ENCODE assay signal across 14 cellular contexts in genomic region chr10:132628966-132629900, GRCh38.
DNase-seq lines count a peak whose midpoint lies in the region; ATAC-seq and TF ChIP-seq lines count a peak whose summit lies in the region.
"Had no signal": no experiment of that assay in that cellular context is flagged by ENCODE, and none has a peak within 500 bp of the region (broad histone marks: within the 10 kb centered on the region; RNA-seq: fewer than 3 reads in every experiment).

No MANE protein-coding gene starts in this region.

- H3K4me1 Mint-ChIP-seq in T-helper 17 cell (peaks cover 43% of the 10 kb centered on the region), naive B cell (peaks cover 63 to 84% (median 74%) of the 10 kb centered on the region in 3 donors)
- peaks cover 11% of the 10 kb centered on the region for H3K4me1 Mint-ChIP-seq in activated CD8-positive, alpha-beta T cell treated with anti-CD3 and anti-CD28 coated beads, Interleukin-2, amount 10 ng/mL, durations not matched to agents 7 days and 5 days (ENCODE audit: low read depth)

- no peaks in the 10 kb centered on the region for H3K36me3 ChIP-seq in tibial artery
- H3K36me3 ChIP-seq: neutrophil had no signal

- no peak for DNase-seq in T-helper 17 cell
- peak; percentile 54 for DNase-seq in fibroblast of villous mesenchyme (ENCODE audit: low read depth)
- no peak for DNase-seq in naive B cell
- DNase-seq in tibial artery, result peak in 1 of 2 donors; percentile 64
- DNase-seq in activated CD8-positive, alpha-beta T cell treated with anti-CD3 and anti-CD28 coated beads, Interleukin-2, amount 10 ng/mL, durations not matched to agents 7 days and 5 days, result no peak
- no peak for DNase-seq in NCI-H2029 treated with DMSO at 0.1 percent for 48 hours (lab: John Stamatoyannopoulos, UW)
- no peak for DNase-seq in HuH-7.5 (ENCODE audit: low spot score)
- DNase-seq: activated CD4-positive, alpha-beta T cell treated with anti-CD3 and anti-CD28 coated beads, Interleukin-2, amount 50 U/mL, for 48 hours; activated naive CD4-positive, alpha-beta T cell; foreskin keratinocyte; H7; NCI-H1092; PC-9 had no signal

- no peaks in the 10 kb centered on the region for H3K27me3 ChIP-seq in tibial artery
- H3K27me3 ChIP-seq: foreskin keratinocyte, neutrophil had no signal

- H3K36me3 Mint-ChIP-seq in T-helper 17 cell (ENCODE audit: low read depth), result no peaks in the 10 kb centered on the region
- H3K36me3 Mint-ChIP-seq in naive B cell, result no peaks in the 10 kb centered on the region
- no peaks in the 10 kb centered on the region for H3K36me3 Mint-ChIP-seq in activated CD8-positive, alpha-beta T cell treated with anti-CD3 and anti-CD28 coated beads, Interleukin-2, amount 10 ng/mL, durations not matched to agents 7 days and 5 days (ENCODE audit: low read depth)

- H3K9me3 ChIP-seq in T-helper 17 cell (ENCODE audit: control insufficient read depth, low read length, poor library complexity, severe bottlenecking) (no peaks in the 10 kb centered on the region), tibial artery (no peaks in the 10 kb centered on the region)
- H3K9me3 ChIP-seq: neutrophil had no signal

- POLR2A ChIA-PET in activated CD8-positive, alpha-beta T cell treated with anti-CD3 and anti-CD28 coated beads, Interleukin-2, amount 10 ng/mL, durations not matched to agents 7 days and 5 days (lab: Charles Lee), result no interaction called here

- H3K27ac Mint-ChIP-seq in T-helper 17 cell (peak overlapping the region; percentile 74), naive B cell (peak overlapping the region in 4 of 6 donors; percentile 34 to 76 (median 50))
- H3K27ac Mint-ChIP-seq in activated CD8-positive, alpha-beta T cell treated with anti-CD3 and anti-CD28 coated beads, Interleukin-2, amount 10 ng/mL, durations not matched to agents 7 days and 5 days, result no peak overlapping the region

- H3K27me3 Mint-ChIP-seq in T-helper 17 cell (no peaks in the 10 kb centered on the region), naive B cell (no peaks in the 10 kb centered on the region)
- peaks cover 3% of the 10 kb centered on the region for H3K27me3 Mint-ChIP-seq in activated CD8-positive, alpha-beta T cell treated with anti-CD3 and anti-CD28 coated beads, Interleukin-2, amount 10 ng/mL, durations not matched to agents 7 days and 5 days (ENCODE audit: low read depth)

- H3K27ac ChIP-seq in tibial artery, result peak overlapping the region; percentile 89 to 94
- H3K27ac ChIP-seq: foreskin keratinocyte, PC-9 had no signal

- ATAC-seq in T-helper 17 cell (no peak), naive B cell (ENCODE audit: low read depth in 2 of 2) (no peak)
- ATAC-seq in activated CD8-positive, alpha-beta T cell treated with anti-CD3 and anti-CD28 coated beads, Interleukin-2, amount 10 ng/mL, durations not matched to agents 7 days and 5 days, result no peak
- ATAC-seq: foreskin keratinocyte had no signal

- H3K4me3 ChIP-seq in fibroblast of villous mesenchyme (ENCODE audit: low read depth, low read length), result no peak overlapping the region
- no peak overlapping the region for H3K4me3 ChIP-seq in tibial artery
- H3K4me3 ChIP-seq: PC-9 had no signal

- H3K4me3 Mint-ChIP-seq in T-helper 17 cell, result no peak overlapping the region
- H3K4me3 Mint-ChIP-seq in naive B cell, result peak overlapping the region in 3 of 8 donors; percentile 25 to 56 (median 47)
- no peak overlapping the region for H3K4me3 Mint-ChIP-seq in activated CD8-positive, alpha-beta T cell treated with anti-CD3 and anti-CD28 coated beads, Interleukin-2, amount 10 ng/mL, durations not matched to agents 7 days and 5 days

- intact Hi-C loops in tibial artery (cut with DNase I; ENCODE audit: low total_unique reads), result no loop called here

- peaks cover 0 to 1% (median 0%) of the 10 kb centered on the region in 7 donors for H3K9me3 Mint-ChIP-seq in naive B cell
- no peaks in the 10 kb centered on the region for H3K9me3 Mint-ChIP-seq in activated CD8-positive, alpha-beta T cell treated with anti-CD3 and anti-CD28 coated beads, Interleukin-2, amount 10 ng/mL, durations not matched to agents 7 days and 5 days (ENCODE audit: insufficient read depth)

- no peak for TF ChIP-seq CTCF in fibroblast of villous mesenchyme (IDR thresholded peaks at IDR 0.05; ENCODE audit: insufficient read depth, low read depth, low read length)
- no peak for TF ChIP-seq CTCF in tibial artery (IDR thresholded peaks at IDR 0.05)

- H3K4me1 ChIP-seq in tibial artery, result peaks cover 10 to 97% (median 89%) of the 10 kb centered on the region in 4 donors
- H3K4me1 ChIP-seq: foreskin keratinocyte had no signal

- CTCF ChIA-PET in activated CD8-positive, alpha-beta T cell treated with anti-CD3 and anti-CD28 coated beads, Interleukin-2, amount 10 ng/mL, durations not matched to agents 7 days and 5 days (lab: Charles Lee), result no interaction called here
